8 cellular contexts compared by ENCODE assay signal in genomic region chr7:157336383-157337315, GRCh38. TPM values are rescaled to one million over a fixed set of nuclear protein-coding genes. Genes with fewer than 3 reads are reported as not detected.
DNase-seq lines count a peak whose midpoint lies in the region; ATAC-seq and TF ChIP-seq lines count a peak whose summit lies in the region.

TSS of gene DNAJB6 (plus strand) at chr7:157337004. CDS start at chr7:157358573, 21,569 bp downstream.

- 0 to 1% (median 1%) methylated on average over 30 to 114 of the region's 114 CpGs for WGBS in spleen, 5 donors

- peak; percentile 79 for ATAC-seq in GM19023 (IDR thresholded peaks at IDR 0.05; ENCODE audit: unreplicated experiment)
- ATAC-seq in HG03196 (IDR thresholded peaks at IDR 0.05; ENCODE audit: unreplicated experiment), result peak; percentile 70

- H3K27ac ChIP-seq in spleen, result peak within 1 kb of the TSS; percentile 92 to 99 (median 99)

- H3K4me3 ChIP-seq in AG09309 (ENCODE audit: control insufficient read depth, low read depth, low read length), result peak within 1 kb of the TSS; percentile 73
- peak within 1 kb of the TSS; percentile 70 to 86 (median 75) for H3K4me3 ChIP-seq in spleen

- peak; percentile 61 to 78 (median 67) for TF ChIP-seq POLR2A in spleen (IDR thresholded peaks at IDR 0.05)

- TF ChIP-seq CTCF in AG09309 (IDR thresholded peaks at IDR 0.05; ENCODE audit: control insufficient read depth, insufficient read depth, low read depth, low read length, missing control alignments), result no peak
- peak in 1 of 11 experiments; percentile 17 for TF ChIP-seq CTCF in spleen (IDR thresholded peaks at IDR 0.05 in 8 of 11, conservative IDR thresholded peaks at IDR 0.05 in 3 of 11)

- H3K36me3 ChIP-seq in spleen, result no peaks in the 10 kb centered on the region

- H3K4me1 ChIP-seq in spleen, result peaks cover 21 to 65% (median 48%) of the 10 kb centered on the region in 6 donors

- H3K9me3 ChIP-seq in spleen, result no peaks in the 10 kb centered on the region

- no peaks in the 10 kb centered on the region for H3K27me3 ChIP-seq in spleen (replicated peaks in 1 of 7)

- DNase-seq in AG09309 (ENCODE audit: low read depth), result peak; percentile 61
- DNase-seq in NCI-H345 (lab: John Stamatoyannopoulos, UW), result peak; percentile 94
- peak; percentile 87 for DNase-seq in activated CD4-positive, CD25-positive, alpha-beta regulatory T cell treated with anti-CD3 and anti-CD28 coated beads, Interleukin-2, amount 50 U/mL, for 16 hours (ENCODE audit: low read depth, low spot score)
- DNase-seq in central memory CD4-positive, alpha-beta T cell, result peak; percentile 96
- peak; percentile 97 for DNase-seq in inferior parietal cortex (ENCODE audit: extremely low spot score)
- peak; percentile 96 for DNase-seq in spleen

- intact Hi-C loops in spleen (cut with DNase I; ENCODE audit: low total_unique reads), result no loop called here

RNA-seq across cellular contexts. Expression of gene DNAJB6, which starts in this region (rescaled TPM):
- total RNA-seq in spleen, result 100 to 1,000 TPM in 2 of 7 donors, 10 to 100 TPM in 5; 84.8 to 115 (median 95.9) TPM
- 10 to 100 TPM; 37.7 to 70.8 (median 49.5) TPM for polyA plus RNA-seq in spleen

Comparison
In these comparisons a context has a peak if more than half of its experiments do, and no peak if none do; other contexts are left out.
1. Peak in every context shown above with its lines: DNase-seq, ATAC-seq, H3K4me3 ChIP-seq and H3K27ac ChIP-seq.